Comparison of ENCODE assay signal across 9 cellular contexts in genomic region chr20:62899633-62900051, GRCh38. TPM values are rescaled to one million over a fixed set of nuclear protein-coding genes. Genes with fewer than 3 reads are reported as not detected.
DNase-seq lines count a peak whose midpoint lies in the region; ATAC-seq and TF ChIP-seq lines count a peak whose summit lies in the region.
"Had no signal": no experiment of that assay in that cellular context is flagged by ENCODE, and none has a peak within 500 bp of the region (broad histone marks: within the 10 kb centered on the region; RNA-seq: fewer than 3 reads in every experiment).

No MANE protein-coding gene starts in this region.

- H3K4me3 ChIP-seq in OCI-LY1 (ENCODE audit: low read depth, low read length, poor library complexity, severe bottlenecking) (no peak overlapping the region), heart left ventricle (no peak overlapping the region), sigmoid colon (peak overlapping the region in 1 of 4 donors; percentile 2)
- H3K4me3 ChIP-seq: A549 had no signal

- TF ChIP-seq EP300 in sigmoid colon (IDR thresholded peaks at IDR 0.05), result no peak

- no peak overlapping the region for H3K27ac ChIP-seq in OCI-LY1 (ENCODE audit: low read depth, low read length, poor library complexity, severe bottlenecking)
- H3K27ac ChIP-seq in heart left ventricle, result no peak overlapping the region
- H3K27ac ChIP-seq in sigmoid colon, result peak overlapping the region in 3 of 4 donors; percentile 3 to 68 (median 28)
- H3K27ac ChIP-seq: A549 had no signal

- no peaks in the 10 kb centered on the region for H4K20me1 ChIP-seq in OCI-LY1 (ENCODE audit: insufficient read depth, low read length)

- H3F3A ChIP-seq in OCI-LY1 (ENCODE audit: insufficient read depth, low read length), result 0 out of 2 replicates have a peak, but pooled peaks cover 3% of the 10 kb centered on the region

- 2 to 7% (median 4%) methylated on average over 6 of the region's 6 CpGs for WGBS in heart left ventricle, 4 donors
- 9 to 21% methylated on average over 6 of the region's 6 CpGs for WGBS in sigmoid colon, 2 donors

- intact Hi-C loops in heart left ventricle (cut with DNase I), result loop anchor here (1.0 to 10.0 kb wide), 7 partner anchors 37 to 113 kb away; partner anchors contain the start of genes BHLHE23 (in 4 of the 10) and TCFL5 (in 1 of the 10)
- intact Hi-C loops in sigmoid colon (cut with DNase I), result loop anchor here (2.0 to 5.0 kb wide), 2 partner anchors 38 to 109 kb away; partner anchors contain the start of gene GID8

- ATAC-seq in heart left ventricle, result peak; percentile 42 to 62 (median 48)

- no peaks in the 10 kb centered on the region for H3K79me2 ChIP-seq in OCI-LY1 (ENCODE audit: insufficient read depth, low read length)

- H3K4me2 ChIP-seq in OCI-LY1 (ENCODE audit: low read length), result no peak overlapping the region
- H3K4me2 ChIP-seq: A549 had no signal

- peak; percentile 24 for DNase-seq in DMS53 (lab: John Stamatoyannopoulos, UW)
- no peak for DNase-seq in DMS53 treated with DMSO at 0.1 percent for 48 hours (lab: John Stamatoyannopoulos, UW; ENCODE audit: unreplicated experiment)
- DNase-seq in heart left ventricle, result no peak
- DNase-seq in sigmoid colon, result no peak
- no peak for DNase-seq in HCEC 1CT
- DNase-seq in amniotic stem cell (lab: John Stamatoyannopoulos, UW), result no peak
- no peak for DNase-seq in NCI-H128 (lab: John Stamatoyannopoulos, UW; ENCODE audit: unreplicated experiment)

- TF ChIP-seq CTCF in OCI-LY1 (IDR thresholded peaks at IDR 0.05; ENCODE audit: low read length) (no peak), heart left ventricle (IDR thresholded peaks at IDR 0.05) (peak in 1 of 12 donors; percentile 14), sigmoid colon (IDR thresholded peaks at IDR 0.05) (no peak)

- H3K27me3 ChIP-seq in OCI-LY1 (ENCODE audit: insufficient read depth, low read length) (no peaks in the 10 kb centered on the region), heart left ventricle (no peaks in the 10 kb centered on the region), sigmoid colon (no peaks in the 10 kb centered on the region)

- H3K9me3 ChIP-seq in OCI-LY1 (ENCODE audit: low read length) (no peaks in the 10 kb centered on the region), heart left ventricle (no peaks in the 10 kb centered on the region), sigmoid colon (no peaks in the 10 kb centered on the region)
- H3K9me3 ChIP-seq: A549 had no signal

- H3K4me1 ChIP-seq in OCI-LY1 (ENCODE audit: insufficient read depth, low read length, severe bottlenecking) (peaks cover 26% of the 10 kb centered on the region), heart left ventricle (peaks cover 6 to 28% (median 16%) of the 10 kb centered on the region in 12 donors), sigmoid colon (peaks cover 0 to 39% (median 25%) of the 10 kb centered on the region in 4 donors)

- H3K9ac ChIP-seq in OCI-LY1 (ENCODE audit: low read length), result 0 out of 2 replicates have a peak overlapping the region, but pooled peaks have one; percentile 2

- H2AFZ ChIP-seq in OCI-LY1 (ENCODE audit: low read length), result no peak overlapping the region

- TF ChIP-seq POLR2A in heart left ventricle (IDR thresholded peaks at IDR 0.05) (no peak), sigmoid colon (IDR thresholded peaks at IDR 0.05) (no peak)

- H3K9me2 ChIP-seq in OCI-LY1 (ENCODE audit: low read depth, low read length), result no peaks in the 10 kb centered on the region

- peaks cover 66% of the 10 kb centered on the region for H3K36me3 ChIP-seq in OCI-LY1 (ENCODE audit: insufficient read depth, low read length)
- H3K36me3 ChIP-seq in heart left ventricle, result peaks cover 3 to 68% (median 54%) of the 10 kb centered on the region in 9 donors
- H3K36me3 ChIP-seq in sigmoid colon, result peaks cover 5 to 61% (median 26%) of the 10 kb centered on the region in 4 donors

RNA-seq across cellular contexts. Expression of gene DIDO1, which starts 26.7 kb away (rescaled TPM):
- total RNA-seq in heart left ventricle (10 to 100 TPM; 27.5 to 46.2 (median 38.9) TPM), sigmoid colon (10 to 100 TPM; 48.7 to 70.6 (median 56.5) TPM)
- polyA plus RNA-seq in heart left ventricle (10 to 100 TPM; 16.5 to 20.1 TPM), sigmoid colon (10 to 100 TPM; 10.4 to 31.1 (median 13.8) TPM)

RNA-seq across cellular contexts. Expression of gene TCFL5, which starts 38.0 kb away (rescaled TPM):
- total RNA-seq in heart left ventricle (1 to 10 TPM; 4.5 to 8.2 (median 6.1) TPM), sigmoid colon (10 to 100 TPM in 2 of 4 donors, 1 to 10 TPM in 2; 8.1 to 16.9 (median 12.1) TPM)
- polyA plus RNA-seq in heart left ventricle (1 to 10 TPM; 2.5 to 3.7 TPM), sigmoid colon (1 to 10 TPM; 2.3 to 7.8 (median 3.8) TPM)

RNA-seq across cellular contexts. Expression of gene GID8, which starts 38.3 kb away (rescaled TPM):
- total RNA-seq in heart left ventricle (10 to 100 TPM; 14.7 to 22.2 (median 16.3) TPM), sigmoid colon (10 to 100 TPM; 25.9 to 36.5 (median 34.5) TPM)
- polyA plus RNA-seq in heart left ventricle (10 to 100 TPM in 1 of 2 donors, 1 to 10 TPM in 1; 6.2 to 15.8 TPM), sigmoid colon (10 to 100 TPM; 17.4 to 20.6 (median 18.3) TPM)

RNA-seq across cellular contexts. Expression of gene SLC17A9, which starts 52.9 kb away (rescaled TPM):
- total RNA-seq in heart left ventricle (1 to 10 TPM in 3 of 9 donors, under 1 TPM in 6; 0.16 to 6.6 (median 0.67) TPM), sigmoid colon (1 to 10 TPM; 2.5 to 7.2 (median 3.3) TPM)
- polyA plus RNA-seq in heart left ventricle (1 to 10 TPM; 1.7 to 2.6 TPM), sigmoid colon (10 to 100 TPM in 1 of 3 donors, 1 to 10 TPM in 1, under 1 TPM in 1; 0.60 to 15.4 (median 2.3) TPM)

Comparison
In these comparisons a context has a peak if more than half of its experiments do, and no peak if none do; other contexts are left out.
1. H3K27ac ChIP-seq: peak in sigmoid colon (3 of 4); none in OCI-LY1 (single experiment) and heart left ventricle (0 of 12).